Comparison of ENCODE assay signal across 1 cellular context in the genomic region with DNA sequence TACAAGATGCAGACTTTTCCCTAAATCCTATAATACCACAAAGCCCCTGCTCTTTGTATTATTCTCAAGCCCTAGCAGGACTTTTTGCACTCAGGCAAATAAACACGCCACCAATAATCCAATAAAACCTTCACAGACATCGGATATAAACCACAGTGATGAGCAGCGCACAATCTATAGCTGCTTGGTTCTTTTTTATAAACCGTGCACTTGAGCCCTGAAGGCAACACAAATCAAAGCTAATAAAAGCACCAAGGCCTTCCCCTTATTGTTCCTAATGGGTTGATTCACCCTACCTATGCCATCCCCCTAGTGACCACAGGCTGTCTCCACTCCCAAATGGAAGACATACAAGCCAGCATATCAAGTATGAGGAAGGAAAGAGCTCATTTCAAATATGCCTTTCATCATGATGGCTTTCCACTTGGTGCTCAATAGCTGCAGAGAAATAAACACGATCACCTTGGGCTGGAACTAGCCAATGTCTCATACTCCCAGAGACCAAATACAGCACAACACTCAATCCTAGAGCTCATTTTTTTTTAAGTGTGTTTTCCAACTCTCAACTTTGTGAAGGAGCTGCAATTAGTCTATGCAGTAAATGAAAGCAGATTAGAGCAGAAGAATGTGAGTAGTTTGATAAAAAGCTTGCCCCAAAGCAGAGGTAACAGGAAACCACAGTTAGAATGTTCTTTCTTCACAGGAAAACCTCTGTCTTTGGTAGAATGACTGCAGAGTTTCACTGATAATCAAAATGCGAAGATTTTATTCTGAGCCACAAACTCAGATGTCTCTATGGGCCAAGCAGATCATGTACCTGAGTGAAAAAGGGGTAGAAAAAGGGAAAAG.
TF ChIP-seq lines count a peak whose summit lies in the region.

No MANE protein-coding gene starts in this region.

TF ChIP-seq in SK-N-SH treated with all-trans-retinoic acid at 6 μM for 48 hours, 23 proteins besides CTCF, POLR2A, EP300 and RAD21 (continued from another document):
- TF ChIP-seq, protein P1, sequence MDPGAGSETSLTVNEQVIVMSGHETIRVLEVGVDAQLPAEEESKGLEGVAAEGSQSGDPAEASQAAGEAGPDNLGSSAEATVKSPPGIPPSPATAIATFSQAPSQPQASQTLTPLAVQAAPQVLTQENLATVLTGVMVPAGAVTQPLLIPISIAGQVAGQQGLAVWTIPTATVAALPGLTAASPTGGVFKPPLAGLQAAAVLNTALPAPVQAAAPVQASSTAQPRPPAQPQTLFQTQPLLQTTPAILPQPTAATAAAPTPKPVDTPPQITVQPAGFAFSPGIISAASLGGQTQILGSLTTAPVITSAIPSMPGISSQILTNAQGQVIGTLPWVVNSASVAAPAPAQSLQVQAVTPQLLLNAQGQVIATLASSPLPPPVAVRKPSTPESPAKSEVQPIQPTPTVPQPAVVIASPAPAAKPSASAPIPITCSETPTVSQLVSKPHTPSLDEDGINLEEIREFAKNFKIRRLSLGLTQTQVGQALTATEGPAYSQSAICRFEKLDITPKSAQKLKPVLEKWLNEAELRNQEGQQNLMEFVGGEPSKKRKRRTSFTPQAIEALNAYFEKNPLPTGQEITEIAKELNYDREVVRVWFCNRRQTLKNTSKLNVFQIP (CRISPR knock-in tag; IDR thresholded peaks at IDR 0.05; ENCODE audit: borderline replicate concordance, low read depth): no peak
- TF ChIP-seq SNAI2 (CRISPR knock-in tag; IDR thresholded peaks at IDR 0.05): no peak
- TF ChIP-seq, protein P2, sequence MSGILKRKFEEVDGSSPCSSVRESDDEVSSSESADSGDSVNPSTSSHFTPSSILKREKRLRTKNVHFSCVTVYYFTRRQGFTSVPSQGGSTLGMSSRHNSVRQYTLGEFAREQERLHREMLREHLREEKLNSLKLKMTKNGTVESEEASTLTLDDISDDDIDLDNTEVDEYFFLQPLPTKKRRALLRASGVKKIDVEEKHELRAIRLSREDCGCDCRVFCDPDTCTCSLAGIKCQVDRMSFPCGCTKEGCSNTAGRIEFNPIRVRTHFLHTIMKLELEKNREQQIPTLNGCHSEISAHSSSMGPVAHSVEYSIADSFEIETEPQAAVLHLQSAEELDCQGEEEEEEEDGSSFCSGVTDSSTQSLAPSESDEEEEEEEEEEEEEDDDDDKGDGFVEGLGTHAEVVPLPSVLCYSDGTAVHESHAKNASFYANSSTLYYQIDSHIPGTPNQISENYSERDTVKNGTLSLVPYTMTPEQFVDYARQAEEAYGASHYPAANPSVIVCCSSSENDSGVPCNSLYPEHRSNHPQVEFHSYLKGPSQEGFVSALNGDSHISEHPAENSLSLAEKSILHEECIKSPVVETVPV (CRISPR knock-in tag; IDR thresholded peaks at IDR 0.05): no peak
- TF ChIP-seq ZFP30 (CRISPR knock-in tag; IDR thresholded peaks at IDR 0.05): no peak
- TF ChIP-seq ZFP3 (CRISPR knock-in tag; IDR thresholded peaks at IDR 0.05): no peak
- TF ChIP-seq ESRRG (CRISPR knock-in tag; IDR thresholded peaks at IDR 0.05): no peak
- no peak for TF ChIP-seq ZNF70 (CRISPR knock-in tag; IDR thresholded peaks at IDR 0.05)
- TF ChIP-seq CSDC2 (CRISPR knock-in tag; IDR thresholded peaks at IDR 0.05): no peak
- no peak for TF ChIP-seq ZC3H10 (CRISPR knock-in tag; IDR thresholded peaks at IDR 0.05)
- TF ChIP-seq GLIS3 (CRISPR knock-in tag; IDR thresholded peaks at IDR 0.05): no peak
- TF ChIP-seq RARB (CRISPR knock-in tag; IDR thresholded peaks at IDR 0.05): no peak
